ENCODE assay signal across 29 cellular contexts in the genomic region with DNA sequence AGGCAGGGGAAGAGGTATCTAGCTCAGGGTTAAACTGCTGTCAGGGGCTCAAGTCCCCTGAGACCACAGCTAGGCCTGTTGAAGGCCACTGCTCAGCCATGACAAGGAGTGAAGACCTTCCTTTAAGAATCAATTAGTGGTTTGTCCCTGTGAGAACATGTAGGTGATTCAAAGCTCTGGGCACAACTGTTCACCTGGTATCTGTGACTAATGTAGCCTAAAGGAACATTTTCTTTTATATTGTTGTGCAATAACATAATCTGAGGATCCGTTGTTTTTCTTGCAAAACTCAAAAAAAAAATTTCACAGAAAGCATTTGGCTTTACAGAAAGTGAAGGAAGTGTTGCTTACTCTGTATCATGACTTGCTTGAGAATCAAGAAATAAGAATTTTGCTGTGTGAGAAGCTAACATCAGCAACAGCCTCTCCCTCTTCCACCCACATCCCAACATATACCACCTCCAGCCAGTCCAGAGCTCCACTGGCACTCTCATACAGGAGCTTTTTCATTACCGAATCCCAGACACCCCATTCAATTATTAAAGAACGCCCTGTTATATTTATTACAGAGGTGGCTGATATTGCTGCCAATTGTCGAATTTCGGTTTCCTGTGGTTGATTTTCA.
DNase-seq lines count a peak whose midpoint lies in the region; FAIRE-seq and TF ChIP-seq lines count a peak whose summit lies in the region.
"Had no signal": no experiment of that assay in that cellular context is flagged by ENCODE, and none has a peak within 500 bp of the region (broad histone marks: within the 10 kb centered on the region; RNA-seq: fewer than 3 reads in every experiment).

No MANE protein-coding gene starts in this region.

- FAIRE-seq in keratinocyte (lab: Jason Lieb, UNC), result peak; percentile 93
- FAIRE-seq: A204.1, endometrium, GM18507, GM19239 had no signal

- intact Hi-C loops in spleen (cut with DNase I; ENCODE audit: low total_unique reads), result no loop called here

- no peak for TF ChIP-seq CTCF in Loucy (conservative IDR thresholded peaks at IDR 0.05; ENCODE audit: low read length)
- TF ChIP-seq CTCF in choroid plexus epithelial cell (conservative IDR thresholded peaks at IDR 0.05; ENCODE audit: low read depth, low read length), result no peak
- no peak for TF ChIP-seq CTCF in keratinocyte (optimal IDR thresholded peaks at IDR 0.05 in 1 of 3, IDR thresholded peaks at IDR 0.05 in 1 of 3, conservative IDR thresholded peaks at IDR 0.05 in 1 of 3; ENCODE audit: extremely low read depth in 1 of 3, insufficient read depth in 2 of 3, low read length in 3 of 3)
- TF ChIP-seq CTCF in spleen (IDR thresholded peaks at IDR 0.05 in 8 of 11, conservative IDR thresholded peaks at IDR 0.05 in 3 of 11), result no peak

- dilution Hi-C loops in keratinocyte (cut with MboI; ENCODE audit: extremely low pct_ligation_motif_present, low sequenced_read_pairs), result no loop called here

- H3K9me3 ChIP-seq in BLaER1 (no peaks in the 10 kb centered on the region), Loucy (ENCODE audit: insufficient read depth, low read depth, low read length) (no peaks in the 10 kb centered on the region), keratinocyte (ENCODE audit: control insufficient read depth, low read depth, low read length) (no peaks in the 10 kb centered on the region), spleen (no peaks in the 10 kb centered on the region)
- H3K9me3 ChIP-seq: adrenal gland, body of pancreas, left lung, ovary, SK-N-SH, suprapubic skin had no signal

- H3K79me2 ChIP-seq in Loucy (ENCODE audit: insufficient read depth, low read length) (no peaks in the 10 kb centered on the region), keratinocyte (ENCODE audit: control insufficient read depth, insufficient read depth, low read length) (no peaks in the 10 kb centered on the region)

- no peaks in the 10 kb centered on the region for H4K20me1 ChIP-seq in BLaER1
- no peaks in the 10 kb centered on the region for H4K20me1 ChIP-seq in Loucy (ENCODE audit: insufficient read depth, low read length, poor library complexity, severe bottlenecking)
- no peaks in the 10 kb centered on the region for H4K20me1 ChIP-seq in keratinocyte (ENCODE audit: control insufficient read depth, extremely low read depth, insufficient read depth, low read length)

- H3K9me1 ChIP-seq in keratinocyte (ENCODE audit: control insufficient read depth, extremely low read depth, insufficient read depth, low read length), result no peaks in the 10 kb centered on the region

- no peak for TF ChIP-seq POLR2A in spleen (IDR thresholded peaks at IDR 0.05)

- DNase-seq in choroid plexus epithelial cell (ENCODE audit: low read depth) (peak; percentile 31), keratinocyte (ENCODE audit: low read depth, low spot score) (peak; percentile 41), EL (no peak), DMS153 treated with DMSO at 0.1 percent for 48 hours (lab: John Stamatoyannopoulos, UW; ENCODE audit: unreplicated experiment) (no peak), spleen (no peak)
- DNase-seq in stimulated activated CD4-positive, alpha-beta T cell treated with anti-CD3 and anti-CD28 coated beads, Interleukin-2, amount 100 ng/mL, for 24 hours, result no peak
- DNase-seq: activated CD4-positive, alpha-beta memory T cell treated with anti-CD3 and anti-CD28 coated beads, Interleukin-2, amount 10 ng/mL, durations not matched to agents 7 days and 5 days; activated CD8-positive, alpha-beta memory T cell treated with anti-CD3 and anti-CD28 coated beads, Interleukin-2, amount 50 U/mL, for 4 hours; activated naive CD4-positive, alpha-beta T cell treated with Interleukin-2 at 50 U/mL for 16 hours; adrenal gland; body of pancreas; CD4-positive, CD25-positive, alpha-beta regulatory T cell; cerebellar nuclear complex; dorsolateral prefrontal cortex; H9; left lung; mesenchymal stem cell; NCI-H1092 treated with DMSO at 0.1 percent for 48 hours; NCI-H187 treated with DMSO at 0.1 percent for 48 hours; ovary; SK-N-SH; stimulated activated naive B cell treated with anti-CD40 and anti-IgM and Interleukin-4, amounts not matched to agents 10 μg/mL and 1 μg/mL and 100 μg/mL, for 72 hours had no signal

- no peaks in the 10 kb centered on the region for H3K27me3 ChIP-seq in BLaER1
- H3K27me3 ChIP-seq in Loucy (ENCODE audit: insufficient read depth, low read length, poor library complexity, severe bottlenecking), result no peaks in the 10 kb centered on the region
- no peaks in the 10 kb centered on the region for H3K27me3 ChIP-seq in keratinocyte (ENCODE audit: control insufficient read depth, extremely low read depth, insufficient read depth, low read length)
- no peaks in the 10 kb centered on the region for H3K27me3 ChIP-seq in spleen (replicated peaks in 1 of 7)
- H3K27me3 ChIP-seq: adrenal gland, body of pancreas, dorsolateral prefrontal cortex, left lung, ovary, suprapubic skin had no signal

- peaks cover 15% of the 10 kb centered on the region for H3K4me1 ChIP-seq in BLaER1
- peaks cover 37% of the 10 kb centered on the region for H3K4me1 ChIP-seq in Loucy (ENCODE audit: insufficient read depth, low read length, poor library complexity, severe bottlenecking)
- peaks cover 17% of the 10 kb centered on the region for H3K4me1 ChIP-seq in keratinocyte (ENCODE audit: control insufficient read depth, extremely low read depth, insufficient read depth, low read length)
- H3K4me1 ChIP-seq in spleen, result peaks cover 0 to 4% (median 0%) of the 10 kb centered on the region in 6 donors
- H3K4me1 ChIP-seq: adrenal gland, body of pancreas, left lung, suprapubic skin had no signal

- no peak overlapping the region for H3K4me3 ChIP-seq in BLaER1
- H3K4me3 ChIP-seq in Loucy (ENCODE audit: low read length, poor library complexity, severe bottlenecking), result no peak overlapping the region
- no peak overlapping the region for H3K4me3 ChIP-seq in choroid plexus epithelial cell (ENCODE audit: low read depth, low read length)
- H3K4me3 ChIP-seq in keratinocyte (ENCODE audit: control insufficient read depth in 2 of 3, extremely low read depth in 1 of 3, insufficient read depth in 2 of 3, low read depth in 1 of 3, low read length in 3 of 3), result no peak overlapping the region
- H3K4me3 ChIP-seq in spleen, result no peak overlapping the region
- H3K4me3 ChIP-seq: adrenal gland, body of pancreas, dorsolateral prefrontal cortex, left lung, ovary, suprapubic skin had no signal

- H3K9me2 ChIP-seq in Loucy (replicated peaks; ENCODE audit: low read depth, low read length), result no peaks in the 10 kb centered on the region
- H3K9me2 ChIP-seq: SK-N-SH had no signal

- H3F3A ChIP-seq in Loucy (ENCODE audit: low read depth), result no peaks in the 10 kb centered on the region; the same call in 1 of the 2 replicates

- H3K9ac ChIP-seq in BLaER1 (no peak overlapping the region), Loucy (ENCODE audit: low read depth, low read length, poor library complexity, severe bottlenecking) (peak overlapping the region; percentile 5), keratinocyte (ENCODE audit: control insufficient read depth, extremely low read depth, insufficient read depth, low read length) (no peak overlapping the region)
- H3K9ac ChIP-seq: SK-N-SH had no signal

- WGBS in spleen, 5 donors, result 62 to 80% (median 68%) methylated on average over 5 of the region's 5 CpGs

- H3K27ac ChIP-seq in BLaER1 (no peak overlapping the region), keratinocyte (ENCODE audit: control insufficient read depth, insufficient read depth, low read length) (peak overlapping the region; percentile 27), spleen (no peak overlapping the region)
- H3K27ac ChIP-seq: adrenal gland, body of pancreas, left lung, ovary, suprapubic skin had no signal

- H2AFZ ChIP-seq in Loucy (ENCODE audit: low read length) (no peak overlapping the region), keratinocyte (ENCODE audit: control insufficient read depth, low read length) (no peak overlapping the region)

- H3K4me2 ChIP-seq in BLaER1 (peak overlapping the region; percentile 34), Loucy (ENCODE audit: low read depth, low read length, poor library complexity, severe bottlenecking) (no peak overlapping the region), keratinocyte (ENCODE audit: control insufficient read depth, extremely low read depth, insufficient read depth, low read depth, low read length) (peak overlapping the region; percentile 44)
- H3K4me2 ChIP-seq: SK-N-SH had no signal

- no peaks in the 10 kb centered on the region for H3K36me3 ChIP-seq in BLaER1
- H3K36me3 ChIP-seq in Loucy (ENCODE audit: insufficient read depth, low read length), result no peaks in the 10 kb centered on the region
- no peaks in the 10 kb centered on the region for H3K36me3 ChIP-seq in keratinocyte (ENCODE audit: control insufficient read depth in 2 of 2, extremely low read depth in 1 of 2, insufficient read depth in 2 of 2, low read length in 2 of 2)
- H3K36me3 ChIP-seq in spleen, result no peaks in the 10 kb centered on the region
- H3K36me3 ChIP-seq: adrenal gland, left lung, ovary, suprapubic skin had no signal

Comparison
In these comparisons a context has a peak if more than half of its experiments do, and no peak if none do; other contexts are left out.
1. DNase-seq: peak in choroid plexus epithelial cell (single experiment) and keratinocyte (single experiment); none in EL (single experiment), DMS153 treated with DMSO at 0.1 percent for 48 hours (single experiment), stimulated activated CD4-positive, alpha-beta T cell treated with anti-CD3 and anti-CD28 coated beads, Interleukin-2, amount 100 ng/mL, for 24 hours (0 of 2) and spleen (single experiment).